In the genomic region with DNA sequence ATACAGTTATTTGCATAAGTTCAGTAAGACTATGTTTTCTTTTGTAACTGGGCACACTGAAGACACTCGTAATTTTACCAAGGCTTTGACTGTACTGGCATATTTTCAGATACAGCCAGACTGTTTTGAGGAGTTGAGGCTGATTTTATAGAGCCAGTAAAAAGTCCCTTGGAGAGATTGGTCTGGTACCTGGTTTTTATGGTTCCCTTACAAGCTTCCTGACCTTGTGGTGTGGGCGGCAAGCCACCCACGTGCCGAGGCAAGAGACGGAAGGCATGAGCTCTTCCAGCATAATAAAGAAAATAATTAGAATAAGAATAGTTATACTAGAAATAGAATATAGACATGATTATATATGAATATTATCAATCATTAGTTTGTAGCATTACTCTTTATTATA, we compare ENCODE assay signal across 1 cellular context.
A peak's percentile ranks its signal among the peaks of the same experiment; 100 is the strongest.
TF ChIP-seq lines count a peak whose summit lies in the region.

No MANE protein-coding gene starts in this region.

TF ChIP-seq in K562, 482 proteins besides CTCF, POLR2A, EP300 and RAD21:
- no peak for TF ChIP-seq ZNF75A (CRISPR knock-in tag; IDR thresholded peaks at IDR 0.05)
- TF ChIP-seq EP400 (IDR thresholded peaks at IDR 0.05), result no peak
- TF ChIP-seq, protein P1, sequence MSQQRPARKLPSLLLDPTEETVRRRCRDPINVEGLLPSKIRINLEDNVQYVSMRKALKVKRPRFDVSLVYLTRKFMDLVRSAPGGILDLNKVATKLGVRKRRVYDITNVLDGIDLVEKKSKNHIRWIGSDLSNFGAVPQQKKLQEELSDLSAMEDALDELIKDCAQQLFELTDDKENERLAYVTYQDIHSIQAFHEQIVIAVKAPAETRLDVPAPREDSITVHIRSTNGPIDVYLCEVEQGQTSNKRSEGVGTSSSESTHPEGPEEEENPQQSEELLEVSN (IDR thresholded peaks at IDR 0.05; ENCODE audit: borderline replicate concordance in 1 of 2, extremely low read depth in 1 of 2, insufficient read depth in 1 of 2, insufficient read length in 1 of 2, low read depth in 1 of 2, low read length in 1 of 2, poor library complexity in 1 of 2, severe bottlenecking in 1 of 2), result peak in 1 of 2 experiments; percentile 55
- TF ChIP-seq EGR1 (conservative IDR thresholded peaks at IDR 0.05), result 0 out of 2 replicates have a peak, but pooled peaks have one; percentile 5
- TF ChIP-seq ZNF609 (CRISPR knock-in tag; IDR thresholded peaks at IDR 0.05; ENCODE audit: borderline replicate concordance), result 0 out of 2 replicates have a peak, but pooled peaks have one; percentile 38
- TF ChIP-seq SMARCE1 (IDR thresholded peaks at IDR 0.05), result no peak
- peak; percentile 27; the same call in 1 of the 2 replicates for TF ChIP-seq L3MBTL2 (IDR thresholded peaks at IDR 0.05)
- no peak for TF ChIP-seq NR2C2 (CRISPR knock-in tag; IDR thresholded peaks at IDR 0.05)
- TF ChIP-seq NR2C2 (tag; IDR thresholded peaks at IDR 0.05), result no peak
- TF ChIP-seq ZNF23 (CRISPR knock-in tag; IDR thresholded peaks at IDR 0.05), result no peak
- no peak for TF ChIP-seq RBM39 (optimal IDR thresholded peaks at IDR 0.05; ENCODE audit: low read depth, low read length)
